19 cellular contexts compared by ENCODE assay signal in the genomic region with DNA sequence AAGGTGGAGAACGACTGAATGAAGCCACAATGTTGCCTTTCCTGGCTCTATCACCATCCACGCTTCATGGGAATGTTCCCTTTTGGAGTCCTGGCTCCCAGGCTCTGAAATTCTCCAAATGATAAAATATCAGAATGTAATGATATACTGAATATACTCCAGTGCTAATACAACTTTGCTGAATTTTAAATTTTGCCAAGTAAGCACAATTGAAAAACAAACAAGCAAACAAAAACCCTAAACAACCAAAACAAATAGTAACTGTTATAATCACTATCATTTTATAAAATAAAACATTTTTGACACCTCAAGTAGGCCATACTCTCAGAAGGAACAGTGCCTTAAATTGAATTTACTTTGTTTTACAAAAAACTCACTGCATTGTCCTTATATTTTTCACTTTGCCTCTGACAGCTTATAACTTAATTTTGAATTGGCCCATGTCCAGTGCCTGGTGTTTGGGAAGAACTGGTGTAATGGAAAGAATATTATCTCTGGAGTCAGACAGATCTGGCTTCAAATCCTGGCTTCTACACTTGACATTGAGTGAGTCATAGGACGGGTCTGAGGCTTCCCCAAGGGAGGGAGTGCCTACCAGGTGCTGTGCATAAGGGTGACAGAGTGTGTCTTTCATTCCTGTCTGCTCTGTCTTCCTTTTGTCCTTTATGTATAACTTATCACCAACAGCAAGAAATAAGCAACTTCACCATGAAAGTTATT.
A peak's percentile ranks its signal among the peaks of the same experiment; 100 is the strongest.
DNase-seq lines count a peak whose midpoint lies in the region; ATAC-seq lines count a peak whose summit lies in the region.
"Had no signal": no experiment of that assay in that cellular context is flagged by ENCODE, and none has a peak within 500 bp of the region (broad histone marks: within the 10 kb centered on the region; RNA-seq: fewer than 3 reads in every experiment).

No MANE protein-coding gene starts in this region.

- no peak overlapping the region for H2BK12ac ChIP-seq in mesenchymal stem cell (ENCODE audit: low read length in 2 of 2)

- no peak for ATAC-seq in GM19035 (IDR thresholded peaks at IDR 0.05; ENCODE audit: unreplicated experiment)
- ATAC-seq: activated T-cell treated with anti-CD3 and anti-CD28 coated beads, Interleukin-2, amount 50 U/mL, for 4 hours; effector memory CD8-positive, alpha-beta T cell; gastroesophageal sphincter; Panc1 had no signal

- no peaks in the 10 kb centered on the region for H3K27me3 ChIP-seq in mesenchymal stem cell (ENCODE audit: control insufficient read depth in 1 of 2, insufficient read depth in 1 of 2, low read length in 2 of 2)
- H3K27me3 ChIP-seq: gastroesophageal sphincter, stomach, vagina had no signal

- no peak overlapping the region for H3K14ac ChIP-seq in mesenchymal stem cell (ENCODE audit: low read length in 2 of 2)

- DNase-seq in NCI-H2107 treated with DMSO at 0.1 percent for 48 hours (lab: John Stamatoyannopoulos, UW; ENCODE audit: unreplicated experiment) (peak; percentile 4), NCI-H2107 (lab: John Stamatoyannopoulos, UW) (no peak), NCI-H226 (peak; percentile 43), dermis blood vessel endothelial cell (peak; percentile 15), mesenchymal stem cell (peak; percentile 21), medulla oblongata (ENCODE audit: extremely low spot score) (no peak)
- no peak for DNase-seq in effector CD4-positive, alpha-beta T cell
- DNase-seq: activated CD4-positive, alpha-beta T cell treated with anti-CD3 and anti-CD28 coated beads, Interleukin-2, amount 50 U/mL, for 48 hours; activated T-cell treated with anti-CD3 and anti-CD28 coated beads, Interleukin-2, amount 50 U/mL, for 4 hours; caudate nucleus; CD4-positive, alpha-beta T cell; effector memory CD8-positive, alpha-beta T cell; NCI-H524; stimulated activated CD4-positive, alpha-beta T cell treated with anti-CD3 and anti-CD28 coated beads, Interleukin-15, amount 100 ng/mL, for 24 hours; stomach had no signal

- H3K4me3 ChIP-seq in mesenchymal stem cell (ENCODE audit: insufficient read depth in 1 of 2, low read depth in 1 of 2, low read length in 2 of 2): no peak overlapping the region
- H3K4me3 ChIP-seq: gastroesophageal sphincter, stomach, vagina had no signal

- H4K91ac ChIP-seq in mesenchymal stem cell (ENCODE audit: low read length): no peak overlapping the region

- no peak overlapping the region for H3K23ac ChIP-seq in mesenchymal stem cell (ENCODE audit: low read length in 2 of 2)

- no peaks in the 10 kb centered on the region for H3K36me3 ChIP-seq in mesenchymal stem cell (ENCODE audit: control insufficient read depth in 1 of 2, insufficient read depth in 2 of 2, low read depth in 1 of 2, low read length in 2 of 2)
- H3K36me3 ChIP-seq: gastroesophageal sphincter, stomach, vagina had no signal

- H3K79me1 ChIP-seq in mesenchymal stem cell (replicated peaks; ENCODE audit: low read length, poor library complexity, severe bottlenecking): no peaks in the 10 kb centered on the region

- H2BK15ac ChIP-seq in mesenchymal stem cell (ENCODE audit: low read depth, poor library complexity, severe bottlenecking): no peak overlapping the region

- H3K4me2 ChIP-seq in mesenchymal stem cell (ENCODE audit: low read length, poor library complexity, severe bottlenecking): no peak overlapping the region

- no peaks in the 10 kb centered on the region for H3K9me3 ChIP-seq in mesenchymal stem cell (ENCODE audit: control insufficient read depth, low read length)
- H3K9me3 ChIP-seq: gastroesophageal sphincter, stomach, vagina had no signal

- H3K4me1 ChIP-seq in mesenchymal stem cell (ENCODE audit: control insufficient read depth, insufficient read depth, low read depth, low read length): no peaks in the 10 kb centered on the region
- H3K4me1 ChIP-seq: stomach, vagina had no signal

- H2BK5ac ChIP-seq in mesenchymal stem cell (ENCODE audit: low read depth, low read length, poor library complexity, severe bottlenecking): no peak overlapping the region

- WGBS in mesenchymal stem cell: 100% methylated on average over 1 of the region's 3 CpGs

- no peak overlapping the region for H2AFZ ChIP-seq in mesenchymal stem cell (ENCODE audit: low read depth, low read length)

- no peak overlapping the region for H2AK5ac ChIP-seq in mesenchymal stem cell (ENCODE audit: low read length, severe bottlenecking)

- no peak overlapping the region for H2BK120ac ChIP-seq in mesenchymal stem cell (ENCODE audit: low read depth, low read length)

- H3K4ac ChIP-seq in mesenchymal stem cell (ENCODE audit: low read depth in 1 of 2, low read length in 2 of 2): no peak overlapping the region

- no peak overlapping the region for H3K9ac ChIP-seq in mesenchymal stem cell (ENCODE audit: low read length)

- no peak overlapping the region for H3K27ac ChIP-seq in mesenchymal stem cell (ENCODE audit: low read length, poor library complexity, severe bottlenecking)
- H3K27ac ChIP-seq: gastroesophageal sphincter, stomach, vagina had no signal

- no peak overlapping the region for H3K18ac ChIP-seq in mesenchymal stem cell (ENCODE audit: low read depth in 1 of 2, low read length in 2 of 2)

- no peak overlapping the region for H4K8ac ChIP-seq in mesenchymal stem cell (ENCODE audit: low read length)

Comparison
In these comparisons a context has a peak if more than half of its experiments do, and no peak if none do; other contexts are left out.
1. DNase-seq: peak in NCI-H2107 treated with DMSO at 0.1 percent for 48 hours (single experiment), NCI-H226 (single experiment), dermis blood vessel endothelial cell (single experiment) and mesenchymal stem cell (single experiment); none in NCI-H2107 (single experiment), effector CD4-positive, alpha-beta T cell (single experiment) and medulla oblongata (single experiment).